1 cellular context compared by ENCODE assay signal in the genomic region with DNA sequence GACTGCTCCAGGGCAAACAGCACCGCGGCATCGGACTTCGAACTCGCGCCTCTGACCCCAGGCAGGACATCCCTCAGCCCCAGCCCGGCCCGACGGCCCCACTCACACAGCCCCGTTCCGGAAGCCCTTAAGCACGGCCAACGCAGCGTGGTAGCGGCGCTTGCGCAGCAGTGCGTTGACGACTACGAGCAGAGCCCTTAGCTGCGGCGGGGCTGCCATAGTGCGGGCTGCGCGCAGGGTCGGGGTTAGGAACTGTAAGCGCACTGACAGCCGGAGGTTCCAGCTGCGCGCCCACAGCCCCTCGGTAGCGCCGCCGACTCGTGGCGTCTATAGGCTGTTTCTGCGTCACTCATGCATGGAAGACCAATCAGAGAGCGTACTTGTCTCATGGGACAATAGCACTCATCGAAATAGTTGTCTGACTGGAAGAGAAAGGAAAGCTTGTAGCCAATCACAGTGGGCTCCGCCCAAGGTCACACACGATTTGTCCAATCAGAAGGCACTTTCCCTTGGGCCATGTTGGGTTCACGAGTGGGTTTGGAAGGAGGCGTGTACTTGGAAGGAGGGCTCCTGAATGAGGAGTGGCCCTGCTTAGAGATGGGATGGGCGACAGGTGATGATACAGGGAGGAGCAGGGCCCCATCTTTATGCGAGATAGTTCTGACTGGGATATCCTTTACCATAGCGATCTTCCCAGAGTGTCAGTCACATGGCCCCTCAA.
TF ChIP-seq lines count a peak whose summit lies in the region.

Gene PXMP4, minus strand, starts transcription at position 322 of the 721 bp plus-strand sequence. Its CDS starts 103 bp downstream, at position 219.

TF ChIP-seq in GM12878, 131 proteins besides CTCF, POLR2A, EP300 and RAD21 (continued from another document):
- TF ChIP-seq CHD2 (IDR thresholded peaks at IDR 0.05; ENCODE audit: borderline replicate concordance, low read depth, low read length) = peak; percentile 96
- TF ChIP-seq, protein P1, sequence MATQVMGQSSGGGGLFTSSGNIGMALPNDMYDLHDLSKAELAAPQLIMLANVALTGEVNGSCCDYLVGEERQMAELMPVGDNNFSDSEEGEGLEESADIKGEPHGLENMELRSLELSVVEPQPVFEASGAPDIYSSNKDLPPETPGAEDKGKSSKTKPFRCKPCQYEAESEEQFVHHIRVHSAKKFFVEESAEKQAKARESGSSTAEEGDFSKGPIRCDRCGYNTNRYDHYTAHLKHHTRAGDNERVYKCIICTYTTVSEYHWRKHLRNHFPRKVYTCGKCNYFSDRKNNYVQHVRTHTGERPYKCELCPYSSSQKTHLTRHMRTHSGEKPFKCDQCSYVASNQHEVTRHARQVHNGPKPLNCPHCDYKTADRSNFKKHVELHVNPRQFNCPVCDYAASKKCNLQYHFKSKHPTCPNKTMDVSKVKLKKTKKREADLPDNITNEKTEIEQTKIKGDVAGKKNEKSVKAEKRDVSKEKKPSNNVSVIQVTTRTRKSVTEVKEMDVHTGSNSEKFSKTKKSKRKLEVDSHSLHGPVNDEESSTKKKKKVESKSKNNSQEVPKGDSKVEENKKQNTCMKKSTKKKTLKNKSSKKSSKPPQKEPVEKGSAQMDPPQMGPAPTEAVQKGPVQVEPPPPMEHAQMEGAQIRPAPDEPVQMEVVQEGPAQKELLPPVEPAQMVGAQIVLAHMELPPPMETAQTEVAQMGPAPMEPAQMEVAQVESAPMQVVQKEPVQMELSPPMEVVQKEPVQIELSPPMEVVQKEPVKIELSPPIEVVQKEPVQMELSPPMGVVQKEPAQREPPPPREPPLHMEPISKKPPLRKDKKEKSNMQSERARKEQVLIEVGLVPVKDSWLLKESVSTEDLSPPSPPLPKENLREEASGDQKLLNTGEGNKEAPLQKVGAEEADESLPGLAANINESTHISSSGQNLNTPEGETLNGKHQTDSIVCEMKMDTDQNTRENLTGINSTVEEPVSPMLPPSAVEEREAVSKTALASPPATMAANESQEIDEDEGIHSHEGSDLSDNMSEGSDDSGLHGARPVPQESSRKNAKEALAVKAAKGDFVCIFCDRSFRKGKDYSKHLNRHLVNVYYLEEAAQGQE (IDR thresholded peaks at IDR 0.05; ENCODE audit: low read depth, low read length) = no peak
- TF ChIP-seq YY1 (IDR thresholded peaks at IDR 0.05; ENCODE audit: low read depth, low read length) = peak; percentile 27
- TF ChIP-seq PAX8 (IDR thresholded peaks at IDR 0.05) = no peak
- TF ChIP-seq, protein P2, sequence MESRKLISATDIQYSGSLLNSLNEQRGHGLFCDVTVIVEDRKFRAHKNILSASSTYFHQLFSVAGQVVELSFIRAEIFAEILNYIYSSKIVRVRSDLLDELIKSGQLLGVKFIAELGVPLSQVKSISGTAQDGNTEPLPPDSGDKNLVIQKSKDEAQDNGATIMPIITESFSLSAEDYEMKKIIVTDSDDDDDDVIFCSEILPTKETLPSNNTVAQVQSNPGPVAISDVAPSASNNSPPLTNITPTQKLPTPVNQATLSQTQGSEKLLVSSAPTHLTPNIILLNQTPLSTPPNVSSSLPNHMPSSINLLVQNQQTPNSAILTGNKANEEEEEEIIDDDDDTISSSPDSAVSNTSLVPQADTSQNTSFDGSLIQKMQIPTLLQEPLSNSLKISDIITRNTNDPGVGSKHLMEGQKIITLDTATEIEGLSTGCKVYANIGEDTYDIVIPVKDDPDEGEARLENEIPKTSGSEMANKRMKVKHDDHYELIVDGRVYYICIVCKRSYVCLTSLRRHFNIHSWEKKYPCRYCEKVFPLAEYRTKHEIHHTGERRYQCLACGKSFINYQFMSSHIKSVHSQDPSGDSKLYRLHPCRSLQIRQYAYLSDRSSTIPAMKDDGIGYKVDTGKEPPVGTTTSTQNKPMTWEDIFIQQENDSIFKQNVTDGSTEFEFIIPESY (IDR thresholded peaks at IDR 0.05) = peak; percentile 31; the same call in 1 of the 2 replicates
- TF ChIP-seq TBL1XR1 (IDR thresholded peaks at IDR 0.05; ENCODE audit: low read depth, low read length) = peak; percentile 64; the same call in 1 of the 2 replicates
- 0 out of 2 replicates have a peak, but pooled peaks have one; percentile 28 for TF ChIP-seq TARDBP (IDR thresholded peaks at IDR 0.05; ENCODE audit: borderline replicate concordance)
- TF ChIP-seq ASH2L (IDR thresholded peaks at IDR 0.05; ENCODE audit: borderline replicate concordance, low read depth) = no peak
- TF ChIP-seq CEBPZ (IDR thresholded peaks at IDR 0.05; ENCODE audit: low read depth, low read length) = peak; percentile 85
- TF ChIP-seq HDAC2 (IDR thresholded peaks at IDR 0.05) = no peak
- TF ChIP-seq RFX5 (IDR thresholded peaks at IDR 0.05; ENCODE audit: low read depth, low read length) = peak; percentile 79
- 0 out of 2 replicates have a peak, but pooled peaks have one; percentile 48 for TF ChIP-seq TAF1 (IDR thresholded peaks at IDR 0.05; ENCODE audit: borderline replicate concordance, low read depth, low read length)
- TF ChIP-seq CREB1 (IDR thresholded peaks at IDR 0.05; ENCODE audit: low read depth) = peak; percentile 71; the same call in 1 of the 2 replicates
